In the genomic region with DNA sequence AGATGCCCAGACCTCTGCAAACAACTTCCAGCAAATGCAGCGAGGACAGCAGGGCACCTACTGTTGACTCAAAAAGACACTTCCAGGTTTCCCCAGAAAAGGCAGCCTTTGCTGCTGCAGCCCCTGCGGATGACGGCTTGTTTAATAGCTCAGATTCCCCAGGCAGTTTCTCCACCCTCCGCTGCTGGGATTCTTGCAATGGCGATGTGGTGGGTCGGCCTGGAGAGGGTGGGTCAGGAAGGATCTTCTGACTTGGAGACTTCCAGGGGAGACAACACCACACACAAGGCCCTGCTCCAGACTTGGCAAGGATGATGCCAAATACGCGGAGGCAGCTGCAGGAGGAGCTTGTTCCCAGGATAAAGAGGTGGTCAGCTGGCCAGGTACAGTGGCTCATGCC, we compare ENCODE assay signal across 24 cellular contexts. TPM values are rescaled to one million over a fixed set of nuclear protein-coding genes. Genes with fewer than 3 reads are reported as not detected.
DNase-seq lines count a peak whose midpoint lies in the region; ATAC-seq, FAIRE-seq and TF ChIP-seq lines count a peak whose summit lies in the region.
"Had no signal": no experiment of that assay in that cellular context is flagged by ENCODE, and none has a peak within 500 bp of the region (broad histone marks: within the 10 kb centered on the region; RNA-seq: fewer than 3 reads in every experiment).

No MANE protein-coding gene starts in this region.

- no peaks in the 10 kb centered on the region for H3K27me3 Mint-ChIP-seq in CD8-positive, alpha-beta T cell (ENCODE audit: low read depth)
- H3K27me3 Mint-ChIP-seq in T-cell: no peaks in the 10 kb centered on the region

- H4K91ac ChIP-seq in H1 (replicated peaks; ENCODE audit: insufficient read length, low read length): peak overlapping the region; percentile 63

- H4K8ac ChIP-seq in H1 (ENCODE audit: extremely low read depth, insufficient read depth, low read length): no peak overlapping the region

- no peak overlapping the region for H3K4me3 ChIP-seq in CD8-positive, alpha-beta T cell (ENCODE audit: low read depth, low read length)
- H3K4me3 ChIP-seq in H1 (ENCODE audit: extremely low read depth in 1 of 4, insufficient read depth in 2 of 4, low read depth in 3 of 4, low read length in 4 of 4) (no peak overlapping the region), sigmoid colon (no peak overlapping the region)
- H3K4me3 ChIP-seq: MG63 had no signal

- H4K20me1 ChIP-seq in H1 (replicated peaks in 1 of 2; ENCODE audit: control insufficient read depth in 1 of 2, insufficient read depth in 2 of 2, low read length in 2 of 2): no peaks in the 10 kb centered on the region

- H3K9ac ChIP-seq in H1 (replicated peaks in 1 of 4; ENCODE audit: extremely low read depth in 1 of 4, low read depth in 3 of 4, low read length in 3 of 4): no peak overlapping the region
- H3K9ac ChIP-seq: SK-N-SH had no signal

- POLR2A ChIA-PET in CD8-positive, alpha-beta T cell (lab: Charles Lee): interaction anchor here (0.8 to 6.9 kb wide), 3 partner anchors 7 to 93 kb away, joined by 3 to 65 read pairs (median 44); a partner anchor contains a TSS
- POLR2A ChIA-PET in T-cell (lab: Charles Lee) (interaction anchor here (0.6 to 1.0 kb wide), 2 partner anchors 8 to 197 kb away, joined by 3 to 7 read pairs; no protein-coding TSS in a partner anchor), H1 (lab: Charles Lee; ENCODE audit: partially characterized antibody) (interaction anchor here (0.6 to 7.0 kb wide), 8 partner anchors 8 to 94 kb away, joined by 3 to 46 read pairs (median 4); a partner anchor contains a TSS)

- no peak for TF ChIP-seq CTCF in CD8-positive, alpha-beta T cell (IDR thresholded peaks at IDR 0.05)
- TF ChIP-seq CTCF in H1 (IDR thresholded peaks at IDR 0.05; ENCODE audit: control extremely low read depth in 1 of 3, insufficient read depth in 1 of 3, low read depth in 1 of 3, low read length in 3 of 3): no peak
- TF ChIP-seq CTCF in sigmoid colon (IDR thresholded peaks at IDR 0.05): no peak

- no peak overlapping the region for H3K4ac ChIP-seq in H1 (replicated peaks; ENCODE audit: insufficient read length, low read depth, low read length)

- peak overlapping the region; percentile 80; the same call in 1 of the 2 replicates for H3K18ac ChIP-seq in H1 (ENCODE audit: extremely low read depth, low read length)

- no peaks in the 10 kb centered on the region for H3K9me3 ChIP-seq in CD8-positive, alpha-beta T cell (ENCODE audit: low read length)
- H3K9me3 ChIP-seq in H1 (ENCODE audit: insufficient read depth in 2 of 2, low read depth in 1 of 2, low read length in 1 of 2): peaks cover 6 to 7% of the 10 kb centered on the region in 2 experiments; a peak in 3 of 4 replicates
- no peaks in the 10 kb centered on the region for H3K9me3 ChIP-seq in sigmoid colon
- H3K9me3 ChIP-seq: MG63, SK-N-SH had no signal

- WGBS in H1 (ENCODE audit: extremely low coverage in 1 of 2, insufficient coverage in 1 of 2, insufficient read length in 1 of 2, insufficient replicate concordance in 2 of 2, low coverage in 1 of 2, low lambda C conversion rate in 2 of 2, missing lambda C conversion rate in 1 of 2), 2 experiments: 98% methylated on average over 8 of the region's 8 CpGs; no CpG with 5 or more reads in 1 of the 2 experiments
- 83 to 88% methylated on average over 8 of the region's 8 CpGs for WGBS in sigmoid colon, 2 donors

- no peak overlapping the region for H3K56ac ChIP-seq in H1 (replicated peaks; ENCODE audit: insufficient read length, low read depth, low read length)

- TF ChIP-seq EP300 in H1 (IDR thresholded peaks at IDR 0.05; ENCODE audit: borderline replicate concordance in 1 of 2, low read depth in 2 of 2, low read length in 2 of 2) (no peak), sigmoid colon (IDR thresholded peaks at IDR 0.05) (no peak)

- no peak for DNase-seq in CD8-positive, alpha-beta T cell
- DNase-seq in T-cell: no peak
- DNase-seq in H1 (ENCODE audit: low read depth in 1 of 2, low spot score in 2 of 2): no peak
- DNase-seq in globus pallidus (ENCODE audit: low spot score): no peak
- no peak for DNase-seq in NCI-H82 treated with DMSO at 0.1 percent for 48 hours (lab: John Stamatoyannopoulos, UW; ENCODE audit: unreplicated experiment)
- DNase-seq in activated gamma-delta T cell (lab: John Stamatoyannopoulos, UW): no peak
- DNase-seq in sigmoid colon: no peak
- DNase-seq: C1 segment of cervical spinal cord, DMS153, DND-41, KG1, MG63, NCI-H1694, NCI-H2029 treated with DMSO at 0.1 percent for 48 hours, NCI-H446 treated with DMSO at 0.1 percent for 48 hours, NCI-H526, NCI-H82, SK-N-SH, SW 1271 had no signal

- H3K79me2 ChIP-seq in H1 (ENCODE audit: control insufficient read depth in 1 of 2, insufficient read depth in 2 of 2, low read length in 2 of 2): no peaks in the 10 kb centered on the region

- 0 out of 2 replicates have a peak overlapping the region, but pooled peaks have one; percentile 82 for H2AK5ac ChIP-seq in H1 (ENCODE audit: low read depth, low read length)

- H2BK15ac ChIP-seq in H1 (ENCODE audit: low read length): 0 out of 2 replicates have a peak overlapping the region, but pooled peaks have one; percentile 74

- peaks cover 3% of the 10 kb centered on the region for H3K9me3 Mint-ChIP-seq in CD8-positive, alpha-beta T cell
- H3K9me3 Mint-ChIP-seq in T-cell: peaks cover 0 to 4% (median 3%) of the 10 kb centered on the region in 3 donors

- H3K36me3 Mint-ChIP-seq in CD8-positive, alpha-beta T cell: peaks cover 3% of the 10 kb centered on the region
- H3K36me3 Mint-ChIP-seq in T-cell: peaks cover 4% of the 10 kb centered on the region

- H2AFZ ChIP-seq in H1 (ENCODE audit: low read length): 0 out of 2 replicates have a peak overlapping the region, but pooled peaks have one; percentile 38

- H3K79me1 ChIP-seq in H1 (ENCODE audit: low read depth, low read length): no peaks in the 10 kb centered on the region

- H2BK20ac ChIP-seq in H1 (ENCODE audit: low read length): peak overlapping the region; percentile 23; the same call in 1 of the 2 replicates

- TF ChIP-seq POLR2A in H1 (IDR thresholded peaks at IDR 0.05; ENCODE audit: control extremely low read depth in 1 of 2, low read depth in 2 of 2, low read length in 2 of 2): no peak
- no peak for TF ChIP-seq POLR2A in sigmoid colon (IDR thresholded peaks at IDR 0.05)

- H4K5ac ChIP-seq in H1 (ENCODE audit: insufficient read length, low read depth, low read length): peak overlapping the region; percentile 12

- peaks cover 79% of the 10 kb centered on the region for H3K4me1 ChIP-seq in CD8-positive, alpha-beta T cell (ENCODE audit: insufficient read depth, low read length)
- H3K4me1 ChIP-seq in H1 (replicated peaks in 1 of 4; ENCODE audit: control insufficient read depth in 3 of 4, insufficient read depth in 4 of 4, low read length in 3 of 4) (peaks cover 0 to 13% (median 6%) of the 10 kb centered on the region in 4 experiments; a peak in 6 of 7 replicates), sigmoid colon (no peaks in the 10 kb centered on the region)

- H2BK12ac ChIP-seq in H1 (ENCODE audit: low read depth, low read length): peak overlapping the region; percentile 99; the same call in 1 of the 2 replicates

- H3K27me3 ChIP-seq in CD8-positive, alpha-beta T cell (ENCODE audit: insufficient read depth, low read length): no peaks in the 10 kb centered on the region
- H3K27me3 ChIP-seq in H1 (replicated peaks in 1 of 4; ENCODE audit: control insufficient read depth in 3 of 4, extremely low read depth in 1 of 4, insufficient read depth in 3 of 4, low read length in 3 of 4) (no peaks in the 10 kb centered on the region), sigmoid colon (no peaks in the 10 kb centered on the region)
- H3K27me3 ChIP-seq: MG63 had no signal

- peak overlapping the region; percentile 3 for H2BK120ac ChIP-seq in H1 (replicated peaks; ENCODE audit: low read depth, low read length)

- no peak for TF ChIP-seq RAD21 in H1 (IDR thresholded peaks at IDR 0.05 in 1 of 2, conservative IDR thresholded peaks at IDR 0.05 in 1 of 2; ENCODE audit: low read depth in 2 of 2, low read length in 2 of 2)

- H3K14ac ChIP-seq in H1 (ENCODE audit: insufficient read length): no peak overlapping the region

- ATAC-seq in CD8-positive, alpha-beta T cell: no peak
- no peak for ATAC-seq in T-cell (replicated peaks in 1 of 4)

- no peak for FAIRE-seq in H1 (lab: Jason Lieb, UNC)
- FAIRE-seq: GM19239, HTR-8/SVneo, RCC 7860 had no signal

- CTCF ChIA-PET in CD8-positive, alpha-beta T cell (lab: Charles Lee): interaction anchor here (1.1 to 1.5 kb wide), 4 partner anchors 8 to 233 kb away, joined by 3 to 7 read pairs (median 4); a partner anchor contains a TSS
- CTCF ChIA-PET in T-cell (lab: Charles Lee) (interaction anchor here in 1 of 2 donors (0.7 kb wide), 1 partner anchor 87 kb away, joined by 3 read pairs; no protein-coding TSS in a partner anchor), H1 (lab: Charles Lee; ENCODE audit: partially characterized antibody) (interaction anchor here (0.5 to 11.0 kb wide), 19 partner anchors 7 to 226 kb away, joined by 3 to 102 read pairs (median 3); a partner anchor contains a TSS)

- no peak overlapping the region for H3K23ac ChIP-seq in H1 (ENCODE audit: insufficient read length)

- no peaks in the 10 kb centered on the region for H3K23me2 ChIP-seq in H1 (ENCODE audit: low read depth, low read length)

- H3K27ac ChIP-seq in CD8-positive, alpha-beta T cell (ENCODE audit: low read depth, low read length): no peak overlapping the region
- H3K27ac ChIP-seq in H1 (ENCODE audit: low read depth, low read length) (no peak overlapping the region), sigmoid colon (no peak overlapping the region)

- H2BK5ac ChIP-seq in H1 (ENCODE audit: low read depth, low read length): peak overlapping the region; percentile 29; the same call in 1 of the 2 replicates

- no peak overlapping the region for H3K4me3 Mint-ChIP-seq in CD8-positive, alpha-beta T cell
- H3K4me3 Mint-ChIP-seq in T-cell: peak overlapping the region in 1 of 3 donors; percentile 24

- peaks cover 73% of the 10 kb centered on the region for H3K4me1 Mint-ChIP-seq in CD8-positive, alpha-beta T cell (ENCODE audit: low read depth)
- peaks cover 70 to 79% (median 73%) of the 10 kb centered on the region in 3 donors for H3K4me1 Mint-ChIP-seq in T-cell

- intact Hi-C loops in CD8-positive, alpha-beta T cell (cut with DNase I, micrococcal nuclease): no loop called here
- intact Hi-C loops in sigmoid colon (cut with DNase I): no loop called here

- peak overlapping the region; percentile 49 for H3K27ac Mint-ChIP-seq in CD8-positive, alpha-beta T cell
- H3K27ac Mint-ChIP-seq in T-cell: peak overlapping the region; percentile 73 to 95

- no peak overlapping the region for H3K4me2 ChIP-seq in H1 (ENCODE audit: insufficient read depth in 1 of 2, low read depth in 2 of 2, low read length in 2 of 2)
- H3K4me2 ChIP-seq: SK-N-SH had no signal

- no peaks in the 10 kb centered on the region for H3K36me3 ChIP-seq in CD8-positive, alpha-beta T cell (ENCODE audit: insufficient read depth, low read length)
- H3K36me3 ChIP-seq in H1 (ENCODE audit: control insufficient read depth in 2 of 4, insufficient read depth in 4 of 4, low read length in 3 of 4): no peaks in the 10 kb centered on the region
- no peaks in the 10 kb centered on the region for H3K36me3 ChIP-seq in sigmoid colon
- H3K36me3 ChIP-seq: MG63 had no signal

RNA-seq across cellular contexts. Expression of a gene that starts 17.9 kb away (rescaled TPM):
- total RNA-seq in CD8-positive, alpha-beta T cell: not detected
- total RNA-seq in T-cell (not detected), sigmoid colon (not detected)
- not detected in 2 replicates for total RNA-seq in H1 (2021; fragmentation: NEBNext Ultra II Directional; extraction: Animal tissue kit (Norgen Biotek cat#: 25700))
- polyA plus RNA-seq in H1 (2011; rRNA removed) (0.03 TPM in 1 of 2 replicates, not detected in the other), sigmoid colon (1 to 10 TPM in 2 of 3 donors, under 1 TPM in 1; 0.46 to 1.4 (median 1.2) TPM)
- polyA plus RNA-seq in H1 (2011; cell fraction: cytosol; rRNA removed): not detected
- 0.20 TPM for polyA plus RNA-seq in H1 (2011; cell fraction: nucleus; rRNA removed)
- polyA plus RNA-seq in H1 (2012, experiment 1 of 2): 0.16 to 0.46 TPM (median 0.27 TPM) in 4 replicates
- 0.45 TPM for polyA plus RNA-seq in H1 (2012, experiment 2 of 2)
- not detected for polyA plus RNA-seq in H1 (2013, experiment 1 of 2)
- polyA plus RNA-seq in H1 (2013, experiment 2 of 2): not detected
- polyA minus RNA-seq in H1 (2011; rRNA and poly(A)+ RNA removed): not detected in 2 replicates
- not detected for polyA minus RNA-seq in H1 (2011; cell fraction: cytosol; rRNA and poly(A)+ RNA removed)
- polyA minus RNA-seq in H1 (2011; cell fraction: nucleus; rRNA and poly(A)+ RNA removed): not detected
- total RNA-seq: A673, H7 had no signal
- polyA plus RNA-seq: SK-N-SH had no signal
